ENCODE assay signal across 8 cellular contexts in genomic region chrX:68499543-68499942, GRCh38. TPM values are rescaled to one million over a fixed set of nuclear protein-coding genes. Genes with fewer than 3 reads are reported as not detected.
DNase-seq lines count a peak whose midpoint lies in the region; ATAC-seq and TF ChIP-seq lines count a peak whose summit lies in the region.
"Not testable (repeated sequence)": the region's sequence is repeated elsewhere in the genome, so short reads cannot be mapped to it uniquely, and the experiment has no call there.

No MANE protein-coding gene starts in this region.

- not testable (repeated sequence) for DNase-seq in NT2/D1 (ENCODE audit: low read depth, low spot score); activated CD8-positive, alpha-beta memory T cell treated with anti-CD3 and anti-CD28 coated beads, Interleukin-2, amount 10 ng/mL, durations not matched to agents 7 days and 5 days; central memory CD8-positive, alpha-beta T cell (ENCODE audit: low spot score in 2 of 2); glutamatergic neuron; mesothelial cell of epicardium (ENCODE audit: low spot score in 2 of 2, unreplicated experiment in 2 of 2); retinal pigment epithelial cell (ENCODE audit: low read depth); uterus

- not testable (repeated sequence) for H3K27me3 ChIP-seq in NT2/D1 (ENCODE audit: insufficient read depth, insufficient read length); uterus

- H3K4me3 ChIP-seq in NT2/D1 (ENCODE audit: insufficient read length, low read depth) (peak overlapping the region; percentile 91), retinal pigment epithelial cell (ENCODE audit: low read length) (peak overlapping the region; percentile 86), uterus (peak overlapping the region; percentile 45 to 64)

- not testable (repeated sequence) for H3K9me3 ChIP-seq in ES-I3 (ENCODE audit: control insufficient read depth, insufficient read depth, low read length); NT2/D1 (ENCODE audit: insufficient read depth, low read length); uterus

- H3K36me3 ChIP-seq in ES-I3 (ENCODE audit: insufficient read depth, low read length); uterus: not testable (repeated sequence)
- peaks cover 38% of the 10 kb centered on the region for H3K36me3 ChIP-seq in NT2/D1 (ENCODE audit: insufficient read depth, insufficient read length, low read length)

- H3K4me1 ChIP-seq in ES-I3 (ENCODE audit: insufficient read depth, low read length); NT2/D1 (ENCODE audit: insufficient read depth, insufficient read length); uterus: not testable (repeated sequence)

- H3K9me3 Mint-ChIP-seq in activated CD8-positive, alpha-beta memory T cell treated with anti-CD3 and anti-CD28 coated beads, Interleukin-2, amount 10 ng/mL, durations not matched to agents 7 days and 5 days (ENCODE audit: low read depth); central memory CD8-positive, alpha-beta T cell; glutamatergic neuron (ENCODE audit: unreplicated experiment); mesothelial cell of epicardium: not testable (repeated sequence)

- H3K27me3 Mint-ChIP-seq in activated CD8-positive, alpha-beta memory T cell treated with anti-CD3 and anti-CD28 coated beads, Interleukin-2, amount 10 ng/mL, durations not matched to agents 7 days and 5 days; central memory CD8-positive, alpha-beta T cell; glutamatergic neuron (ENCODE audit: unreplicated experiment); mesothelial cell of epicardium (ENCODE audit: low read depth): not testable (repeated sequence)

- peak overlapping the region; percentile 86 to 94 for H3K27ac ChIP-seq in uterus

- peak overlapping the region; percentile 92 for H3K4me3 Mint-ChIP-seq in activated CD8-positive, alpha-beta memory T cell treated with anti-CD3 and anti-CD28 coated beads, Interleukin-2, amount 10 ng/mL, durations not matched to agents 7 days and 5 days
- peak overlapping the region; percentile 98 for H3K4me3 Mint-ChIP-seq in central memory CD8-positive, alpha-beta T cell
- H3K4me3 Mint-ChIP-seq in glutamatergic neuron (ENCODE audit: unreplicated experiment): peak overlapping the region; percentile 96
- peak overlapping the region; percentile 91 for H3K4me3 Mint-ChIP-seq in mesothelial cell of epicardium

- CTCF ChIA-PET in activated CD8-positive, alpha-beta memory T cell treated with anti-CD3 and anti-CD28 coated beads, Interleukin-2, amount 10 ng/mL, durations not matched to agents 7 days and 5 days (lab: Charles Lee): interaction anchor here (0.6 kb wide), 1 partner anchor 661 kb away, joined by 4 read pairs; no protein-coding TSS in a partner anchor

- intact Hi-C loops in uterus (cut with DNase I; ENCODE audit: low total_unique reads): not testable (repeated sequence)

- H3K27ac Mint-ChIP-seq in activated CD8-positive, alpha-beta memory T cell treated with anti-CD3 and anti-CD28 coated beads, Interleukin-2, amount 10 ng/mL, durations not matched to agents 7 days and 5 days: peak overlapping the region; percentile 96
- H3K27ac Mint-ChIP-seq in central memory CD8-positive, alpha-beta T cell (ENCODE audit: low read depth): peak overlapping the region; percentile 99
- peak overlapping the region; percentile 98 for H3K27ac Mint-ChIP-seq in glutamatergic neuron (ENCODE audit: unreplicated experiment)
- peak overlapping the region; percentile 98 for H3K27ac Mint-ChIP-seq in mesothelial cell of epicardium

- H3K36me3 Mint-ChIP-seq in activated CD8-positive, alpha-beta memory T cell treated with anti-CD3 and anti-CD28 coated beads, Interleukin-2, amount 10 ng/mL, durations not matched to agents 7 days and 5 days: peaks cover 17% of the 10 kb centered on the region
- H3K36me3 Mint-ChIP-seq in central memory CD8-positive, alpha-beta T cell (ENCODE audit: insufficient read depth): peaks cover 16% of the 10 kb centered on the region
- not testable (repeated sequence) for H3K36me3 Mint-ChIP-seq in glutamatergic neuron (ENCODE audit: unreplicated experiment); mesothelial cell of epicardium

- TF ChIP-seq CTCF in glutamatergic neuron (IDR thresholded peaks at IDR 0.05; ENCODE audit: partially characterized antibody, unreplicated experiment); mesothelial cell of epicardium (IDR thresholded peaks at IDR 0.05; ENCODE audit: unreplicated experiment); retinal pigment epithelial cell (conservative IDR thresholded peaks at IDR 0.05; ENCODE audit: low read depth, low read length); uterus (IDR thresholded peaks at IDR 0.05): not testable (repeated sequence)

- TF ChIP-seq POLR2A in uterus (IDR thresholded peaks at IDR 0.05): not testable (repeated sequence)

- peaks cover 28% of the 10 kb centered on the region for H3K4me1 Mint-ChIP-seq in activated CD8-positive, alpha-beta memory T cell treated with anti-CD3 and anti-CD28 coated beads, Interleukin-2, amount 10 ng/mL, durations not matched to agents 7 days and 5 days
- H3K4me1 Mint-ChIP-seq in central memory CD8-positive, alpha-beta T cell: peaks cover 26% of the 10 kb centered on the region
- not testable (repeated sequence) for H3K4me1 Mint-ChIP-seq in glutamatergic neuron (ENCODE audit: low read depth, unreplicated experiment); mesothelial cell of epicardium

- ATAC-seq in activated CD8-positive, alpha-beta memory T cell treated with anti-CD3 and anti-CD28 coated beads, Interleukin-2, amount 10 ng/mL, durations not matched to agents 7 days and 5 days; central memory CD8-positive, alpha-beta T cell (replicated peaks; ENCODE audit: extremely low read depth, poor library complexity, severe bottlenecking): not testable (repeated sequence)

- H3K9ac ChIP-seq in ES-I3 (ENCODE audit: low read depth, low read length) (peak overlapping the region; percentile 90), NT2/D1 (ENCODE audit: insufficient read length, low read depth) (peak overlapping the region; percentile 84)

RNA-seq across cellular contexts. Expression of gene YIPF6, which starts 0.7 kb away (rescaled TPM):
- 10 to 100 TPM; 16.6 to 20.8 TPM for total RNA-seq in activated CD8-positive, alpha-beta memory T cell treated with anti-CD3 and anti-CD28 coated beads, Interleukin-2, amount 10 ng/mL, durations not matched to agents 7 days and 5 days
- total RNA-seq in glutamatergic neuron (ENCODE audit: unreplicated experiment) (47.2 TPM), mesothelial cell of epicardium (32.5 to 36.9 TPM (median 33.3 TPM) in 3 replicates), uterus (10 to 100 TPM in 3 of 4 donors, 1 to 10 TPM in 1; 9.0 to 53.5 (median 34.6) TPM)
